ENCODE assay signal across 1 cellular context in the genomic region with DNA sequence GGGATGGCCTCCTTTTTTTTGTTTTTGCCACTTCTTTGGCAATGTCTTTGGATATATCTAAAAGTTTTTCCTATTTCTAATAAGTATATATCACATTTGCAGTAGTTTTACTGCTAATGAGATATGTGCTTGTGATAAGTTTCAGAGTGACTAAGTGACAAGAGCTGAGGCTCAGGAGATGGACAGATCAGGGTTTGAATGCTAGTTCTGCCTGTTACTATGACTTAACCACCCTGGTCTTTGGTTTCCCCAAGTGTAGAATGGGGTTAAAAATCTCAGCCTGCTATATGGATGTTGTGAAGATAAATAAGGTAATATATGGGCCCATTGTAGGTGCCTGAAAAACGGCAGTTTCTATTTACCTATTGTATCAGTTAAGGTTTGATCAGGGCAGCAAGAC.
A peak's percentile ranks its signal among the peaks of the same experiment; 100 is the strongest.
TF ChIP-seq lines count a peak whose summit lies in the region.

No MANE protein-coding gene starts in this region.

TF ChIP-seq in K562, 482 proteins besides CTCF, POLR2A, EP300 and RAD21 (continued from another document):
- peak; percentile 46; the same call in 1 of the 2 replicates for TF ChIP-seq HMBOX1 (IDR thresholded peaks at IDR 0.05)
- TF ChIP-seq SMARCA5 (IDR thresholded peaks at IDR 0.05): no peak
- no peak for TF ChIP-seq TFAM (CRISPR knock-in tag; conservative IDR thresholded peaks at IDR 0.05)
